28 cellular contexts compared by ENCODE assay signal in the genomic region with DNA sequence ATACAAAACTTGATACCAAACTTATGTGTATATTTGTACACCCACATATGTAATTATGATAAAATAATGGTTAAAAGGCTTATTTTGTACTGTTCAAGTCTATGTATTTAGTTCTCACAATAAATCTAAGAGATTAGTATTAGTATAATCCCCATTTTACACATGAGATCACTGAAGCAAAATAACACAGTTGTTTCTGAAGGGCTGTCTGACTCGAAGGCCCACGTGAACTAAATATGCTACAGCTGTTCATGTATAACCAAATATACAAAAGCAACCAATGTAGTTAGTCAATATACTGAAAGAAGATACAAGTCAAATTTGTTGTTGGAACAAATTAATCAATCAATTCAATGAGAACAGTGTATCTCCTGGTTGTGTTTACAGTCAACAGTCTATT.
"Had no signal": no experiment of that assay in that cellular context is flagged by ENCODE, and none has a peak within 500 bp of the region (broad histone marks: within the 10 kb centered on the region; RNA-seq: fewer than 3 reads in every experiment).

No MANE protein-coding gene starts in this region.

- H3K9me3 ChIP-seq: lower lobe of right lung, neutrophil, psoas muscle, right lobe of liver, testis, thyroid gland, transverse colon, upper lobe of left lung, vagina had no signal

- H3K36me3 ChIP-seq: left lung, lower lobe of right lung, neural progenitor cell, neutrophil, right atrium auricular region, right lobe of liver, stomach, thyroid gland, transverse colon, upper lobe of left lung, vagina had no signal

- H3K27me3 ChIP-seq: left lung, neural progenitor cell, neutrophil, right atrium auricular region, right lobe of liver, stomach, testis, thyroid gland, transverse colon, upper lobe of left lung, vagina had no signal

- ATAC-seq: left colon; left lung; lower lobe of right lung; natural killer cell; psoas muscle; right lobe of liver; stimulated activated naive B cell treated with anti-CD40 and anti-IgM and Interleukin-4, amounts not matched to agents 10 μg/mL and 1 μg/mL and 100 μg/mL, for 72 hours; stimulated activated naive CD8-positive, alpha-beta T cell treated with anti-CD3 and anti-CD28 coated beads, Interleukin-15, Interleukin-2, amounts not matched to agents 100 U/mL and 50 U/mL, for 24 hours had no signal

- FAIRE-seq: islet of Langerhans had no signal

- H3K27ac ChIP-seq: left lung, lower lobe of right lung, neural progenitor cell, neutrophil, parathyroid adenoma, psoas muscle, right atrium auricular region, right lobe of liver, stomach, testis, thyroid gland, transverse colon, upper lobe of left lung, vagina had no signal

- H3K4me1 ChIP-seq: left lung, lower lobe of right lung, neural progenitor cell, parathyroid adenoma, psoas muscle, right atrium auricular region, right lobe of liver, stomach, testis, thyroid gland, transverse colon, upper lobe of left lung, vagina had no signal

- DNase-seq: immature natural killer cell; kidney; left colon; left lung; lower lobe of right lung; mammary epithelial cell; naive B cell; natural killer cell; nephron progenitor cell; occipital lobe; psoas muscle; right lobe of liver; stimulated activated CD4-positive, alpha-beta T cell treated with anti-CD3 and anti-CD28 coated beads, Interleukin-1b, Interleukin-23, amount 100 ng/mL, for 48 hours; stimulated activated CD4-positive, alpha-beta T cell treated with anti-CD3 and anti-CD28 coated beads, Interleukin-2, amount 100 ng/mL, for 48 hours; stimulated activated naive B cell treated with anti-CD40 and anti-IgM and Interleukin-4, amounts not matched to agents 10 μg/mL and 1 μg/mL and 100 μg/mL, for 72 hours; stimulated activated naive CD8-positive, alpha-beta T cell treated with anti-CD3 and anti-CD28 coated beads, Interleukin-15, Interleukin-2, amounts not matched to agents 100 U/mL and 50 U/mL, for 24 hours; stomach; testis; thyroid gland; transverse colon; upper lobe of left lung had no signal

- H3K4me3 ChIP-seq: left lung, lower lobe of right lung, neural progenitor cell, psoas muscle, right atrium auricular region, right lobe of liver, smooth muscle cell, stomach, testis, thyroid gland, transverse colon, upper lobe of left lung, vagina had no signal
